ENCODE assay signal across 12 cellular contexts in the genomic region with DNA sequence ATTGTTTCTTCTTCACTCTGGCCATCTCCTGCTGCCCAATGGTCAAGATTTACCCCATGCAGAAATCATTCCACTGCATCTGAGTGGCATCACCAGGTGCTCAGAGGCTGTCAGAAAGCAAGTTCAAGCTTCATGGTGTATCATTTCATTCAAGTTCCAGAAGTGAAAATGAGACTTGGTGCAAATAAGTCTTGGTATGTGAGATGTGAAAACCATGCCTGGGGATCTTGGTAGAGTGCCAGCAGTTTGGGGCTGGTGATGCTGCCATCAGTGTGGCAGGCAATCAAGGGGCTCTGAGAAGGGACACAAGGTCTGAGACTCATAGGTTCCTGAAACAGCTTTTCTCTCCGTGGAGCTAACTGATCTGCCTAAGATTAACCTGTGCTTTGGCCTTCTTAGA. TPM values are rescaled to one million over a fixed set of nuclear protein-coding genes. Genes with fewer than 3 reads are reported as not detected.
DNase-seq lines count a peak whose midpoint lies in the region; ATAC-seq and FAIRE-seq lines count a peak whose summit lies in the region.
"Had no signal": no experiment of that assay in that cellular context is flagged by ENCODE, and none has a peak within 500 bp of the region (broad histone marks: within the 10 kb centered on the region; RNA-seq: fewer than 3 reads in every experiment).

No MANE protein-coding gene starts in this region.

- ATAC-seq in GM18520 (IDR thresholded peaks at IDR 0.05; ENCODE audit: unreplicated experiment): peak; percentile 68
- ATAC-seq in HG03097 (IDR thresholded peaks at IDR 0.05; ENCODE audit: low FRiP score, unreplicated experiment): no peak

- H3K4me3 Mint-ChIP-seq in activated T-helper 1 cell treated with anti-CD3 and anti-CD28 coated beads, Interleukin-12 subunit alpha, Interleukin-12 subunit beta, Interleukin-2, Interleukin-4 antibody, amounts not matched to agents 30 ng/mL and 10 ng/mL and 1 ng/mL, durations not matched to agents 14 hours and 24 hours and 36 hours: peak overlapping the region; percentile 71

- no peaks in the 10 kb centered on the region for H3K27me3 Mint-ChIP-seq in activated T-helper 1 cell treated with anti-CD3 and anti-CD28 coated beads, Interleukin-12 subunit alpha, Interleukin-12 subunit beta, Interleukin-2, Interleukin-4 antibody, amounts not matched to agents 30 ng/mL and 10 ng/mL and 1 ng/mL, durations not matched to agents 14 hours and 24 hours and 36 hours (ENCODE audit: insufficient read depth)

- FAIRE-seq in urothelium cell line (lab: Jason Lieb, UNC): no peak

- H3K27ac Mint-ChIP-seq in activated T-helper 1 cell treated with anti-CD3 and anti-CD28 coated beads, Interleukin-12 subunit alpha, Interleukin-12 subunit beta, Interleukin-2, Interleukin-4 antibody, amounts not matched to agents 30 ng/mL and 10 ng/mL and 1 ng/mL, durations not matched to agents 14 hours and 24 hours and 36 hours: peak overlapping the region; percentile 94

- H3K36me3 Mint-ChIP-seq in activated T-helper 1 cell treated with anti-CD3 and anti-CD28 coated beads, Interleukin-12 subunit alpha, Interleukin-12 subunit beta, Interleukin-2, Interleukin-4 antibody, amounts not matched to agents 30 ng/mL and 10 ng/mL and 1 ng/mL, durations not matched to agents 14 hours and 24 hours and 36 hours (ENCODE audit: low read depth): peaks cover 13% of the 10 kb centered on the region

- H3K4me1 Mint-ChIP-seq in activated T-helper 1 cell treated with anti-CD3 and anti-CD28 coated beads, Interleukin-12 subunit alpha, Interleukin-12 subunit beta, Interleukin-2, Interleukin-4 antibody, amounts not matched to agents 30 ng/mL and 10 ng/mL and 1 ng/mL, durations not matched to agents 14 hours and 24 hours and 36 hours (ENCODE audit: low read depth): peaks cover 93% of the 10 kb centered on the region

- H3K9me3 Mint-ChIP-seq in activated T-helper 1 cell treated with anti-CD3 and anti-CD28 coated beads, Interleukin-12 subunit alpha, Interleukin-12 subunit beta, Interleukin-2, Interleukin-4 antibody, amounts not matched to agents 30 ng/mL and 10 ng/mL and 1 ng/mL, durations not matched to agents 14 hours and 24 hours and 36 hours: no peaks in the 10 kb centered on the region

- intact Hi-C loops in activated T-helper 1 cell treated with anti-CD3 and anti-CD28 coated beads, Interleukin-12 subunit alpha, Interleukin-12 subunit beta, Interleukin-2, Interleukin-4 antibody, amounts not matched to agents 30 ng/mL and 10 ng/mL and 1 ng/mL, durations not matched to agents 14 hours and 24 hours and 36 hours (cut with micrococcal nuclease): loop anchor here (1.0 to 10.0 kb wide), 3 partner anchors 9 to 859 kb away; no protein-coding TSS in a partner anchor

- DNase-seq in LHCN-M2 (ENCODE audit: low read depth) (peak; percentile 32), pons (ENCODE audit: low spot score) (no peak), urothelium cell line (ENCODE audit: low spot score) (no peak), NCI-H187 treated with DMSO at 0.1 percent for 48 hours (lab: John Stamatoyannopoulos, UW) (no peak)
- peak; percentile 40 for DNase-seq in activated T-helper 1 cell treated with anti-CD3 and anti-CD28 coated beads, Interleukin-12 subunit alpha, Interleukin-12 subunit beta, Interleukin-2, Interleukin-4 antibody, amounts not matched to agents 30 ng/mL and 10 ng/mL and 1 ng/mL, durations not matched to agents 14 hours and 24 hours and 36 hours (ENCODE audit: low spot score)
- peak; percentile 45 to 78 (median 61) for DNase-seq in stimulated activated CD4-positive, alpha-beta T cell treated with anti-CD3 and anti-CD28 coated beads, Interleukin-1b, Interleukin-23, amount 100 ng/mL, for 24 hours (ENCODE audit: low read depth in 4 of 4, low spot score in 1 of 4)
- DNase-seq: Caco-2, MG63, SK-N-SH had no signal

RNA-seq across cellular contexts. Expression of a gene that starts 52.0 kb away (rescaled TPM):
- not detected in 2 replicates for total RNA-seq in LHCN-M2 (2014; rRNA removed)
- polyA plus RNA-seq in LHCN-M2 (2012): not detected
- total RNA-seq in activated T-helper 1 cell treated with anti-CD3 and anti-CD28 coated beads, Interleukin-12 subunit alpha, Interleukin-12 subunit beta, Interleukin-2, Interleukin-4 antibody, amounts not matched to agents 30 ng/mL and 10 ng/mL and 1 ng/mL, durations not matched to agents 14 hours and 24 hours and 36 hours: 651 and 685 TPM in 2 replicates
- total RNA-seq: Caco-2 had no signal
- polyA plus RNA-seq: keratinocyte, SK-N-SH had no signal

Comparison
In these comparisons a context has a peak if more than half of its experiments do, and no peak if none do; other contexts are left out.
1. DNase-seq: peak in LHCN-M2 (single experiment), activated T-helper 1 cell treated with anti-CD3 and anti-CD28 coated beads, Interleukin-12 subunit alpha, Interleukin-12 subunit beta, Interleukin-2, Interleukin-4 antibody, amounts not matched to agents 30 ng/mL and 10 ng/mL and 1 ng/mL, durations not matched to agents 14 hours and 24 hours and 36 hours (single experiment) and stimulated activated CD4-positive, alpha-beta T cell treated with anti-CD3 and anti-CD28 coated beads, Interleukin-1b, Interleukin-23, amount 100 ng/mL, for 24 hours (4 of 4); none in pons (single experiment), urothelium cell line (single experiment) and NCI-H187 treated with DMSO at 0.1 percent for 48 hours (single experiment).
2. RNA of a gene that starts 52.0 kb away (total RNA-seq): 651 to 685 TPM in activated T-helper 1 cell treated with anti-CD3 and anti-CD28 coated beads, Interleukin-12 subunit alpha, Interleukin-12 subunit beta, Interleukin-2, Interleukin-4 antibody, amounts not matched to agents 30 ng/mL and 10 ng/mL and 1 ng/mL, durations not matched to agents 14 hours and 24 hours and 36 hours; not detected in LHCN-M2; every median in the first group is over 100 times any median in the second.